ENCODE assay signal across 8 cellular contexts in the genomic region with DNA sequence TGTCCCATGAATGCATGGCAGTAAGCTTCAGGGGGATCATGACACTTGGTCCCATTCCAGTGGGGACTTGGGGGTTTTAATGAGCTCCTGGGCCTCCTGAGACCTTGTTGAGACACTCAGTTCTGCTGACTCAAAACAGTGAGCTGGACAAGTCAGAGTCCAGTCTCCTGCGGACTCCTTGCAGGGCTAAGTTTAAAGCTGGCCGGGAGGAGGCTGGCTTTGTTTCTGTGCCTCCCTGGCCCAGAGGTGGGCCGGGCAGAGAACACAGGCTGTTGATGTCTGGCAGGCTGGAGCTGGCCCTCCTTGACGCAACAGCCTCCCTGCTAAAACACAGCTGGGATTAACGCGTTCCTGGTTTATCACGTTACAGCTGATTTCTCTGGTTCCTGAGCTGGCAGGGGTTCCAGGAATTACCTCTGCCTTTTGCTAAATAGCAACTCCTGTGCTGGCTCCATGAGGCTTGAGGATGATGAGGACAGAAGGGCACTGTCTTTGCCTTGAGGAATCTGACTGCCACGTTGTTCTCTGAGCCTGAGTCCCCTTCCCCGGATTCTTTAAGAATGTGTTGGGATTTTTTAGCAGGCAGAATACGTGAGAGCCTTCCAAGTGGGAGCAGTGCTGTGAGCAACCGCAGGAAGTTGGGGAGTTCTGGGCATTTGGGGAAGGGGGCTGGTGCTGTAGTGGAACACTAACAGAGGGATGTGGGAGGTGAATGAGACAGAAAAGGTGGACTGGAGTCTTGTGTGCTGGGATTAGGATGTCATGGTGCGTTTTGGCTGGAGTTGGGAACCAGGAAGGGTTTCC. TPM values are rescaled to one million over a fixed set of nuclear protein-coding genes. Genes with fewer than 3 reads are reported as not detected.
DNase-seq lines count a peak whose midpoint lies in the region; ATAC-seq and TF ChIP-seq lines count a peak whose summit lies in the region.

No MANE protein-coding gene starts in this region.

- no peak for ATAC-seq in naive B cell (ENCODE audit: low read depth in 2 of 2)
- no peak for ATAC-seq in GM19324 (IDR thresholded peaks at IDR 0.05; ENCODE audit: low FRiP score, unreplicated experiment)

- TF ChIP-seq CTCF in BE2C (IDR thresholded peaks at IDR 0.05; ENCODE audit: low read depth, low read length) (no peak), coronary artery (IDR thresholded peaks at IDR 0.05) (no peak)

- H3K9me3 Mint-ChIP-seq in naive B cell: no peaks in the 10 kb centered on the region

- H3K4me3 ChIP-seq in BE2C (ENCODE audit: low read depth, low read length): peak overlapping the region; percentile 77
- H3K4me3 ChIP-seq in MG63: peak overlapping the region; percentile 95
- peak overlapping the region; percentile 95 for H3K4me3 ChIP-seq in coronary artery

- H3K36me3 ChIP-seq in BE2C (no peaks in the 10 kb centered on the region; the same call in 1 of the 2 replicates), MG63 (peaks cover 52% of the 10 kb centered on the region)

- peaks cover 9 to 17% (median 15%) of the 10 kb centered on the region in 3 donors for H3K4me1 Mint-ChIP-seq in naive B cell

- H3K27me3 ChIP-seq in BE2C: no peaks in the 10 kb centered on the region
- no peaks in the 10 kb centered on the region for H3K27me3 ChIP-seq in MG63

- H3K4me1 ChIP-seq in BE2C: peaks cover 9% of the 10 kb centered on the region

- H3K4me3 Mint-ChIP-seq in naive B cell: peak overlapping the region in 5 of 8 donors; percentile 80 to 89 (median 86)

- peaks cover 0 to 16% (median 0%) of the 10 kb centered on the region in 3 donors for H3K27me3 Mint-ChIP-seq in naive B cell

- H3K27ac Mint-ChIP-seq in naive B cell: peak overlapping the region in 1 of 6 donors; percentile 0

- H3K9me3 ChIP-seq in BE2C (no peaks in the 10 kb centered on the region), MG63 (no peaks in the 10 kb centered on the region)

- peak overlapping the region in 1 of 2 donors; percentile 4 for H3K27ac ChIP-seq in coronary artery

- H3K36me3 Mint-ChIP-seq in naive B cell: no peaks in the 10 kb centered on the region

- DNase-seq in BE2C (no peak), MG63 (peak; percentile 25), coronary artery (ENCODE audit: low spot score) (no peak), naive B cell (no peak), NK-92 (lab: John Stamatoyannopoulos, UW; ENCODE audit: unreplicated experiment) (no peak)
- DNase-seq in NK-92 treated with Interleukin-12 subunit alpha and Interleukin-12 subunit beta, amount 100 ng/mL, for 24 hours (lab: John Stamatoyannopoulos, UW): no peak
- no peak for DNase-seq in activated CD4-positive, alpha-beta T cell treated with anti-CD3 and anti-CD28 coated beads for 4 hours

RNA-seq across cellular contexts. Expression of gene GPT2, which starts 2.0 kb away (rescaled TPM):
- polyA plus RNA-seq in BE2C (2012; ENCODE audit: insufficient read depth, insufficient read length, low read depth): 79.1 TPM
- total RNA-seq in MG63 (2014; rRNA removed; shearing (Covaris generic); ENCODE audit: low replicate concordance): 62.7 and 67.1 TPM in 2 replicates
- polyA plus RNA-seq in naive B cell (ENCODE audit: low read depth in 6 of 6): 1 to 10 TPM; 1.4 to 3.5 (median 1.8) TPM

RNA-seq across cellular contexts. Expression of gene C16orf87, which starts 55.2 kb away (rescaled TPM):
- polyA plus RNA-seq in BE2C (2012; ENCODE audit: insufficient read depth, insufficient read length, low read depth): 10.3 TPM
- total RNA-seq in MG63 (2014; rRNA removed; shearing (Covaris generic); ENCODE audit: low replicate concordance): 13.6 and 32.5 TPM in 2 replicates
- polyA plus RNA-seq in naive B cell (ENCODE audit: low read depth in 6 of 6): 10 to 100 TPM in 5 of 6 donors, 1 to 10 TPM in 1; 9.2 to 13.9 (median 11.9) TPM
